Comparison of ENCODE assay signal across 28 cellular contexts in genomic region chr6:168458101-168458500, GRCh38. TPM values are rescaled to one million over a fixed set of nuclear protein-coding genes. Genes with fewer than 3 reads are reported as not detected.
"Had no signal": no experiment of that assay in that cellular context is flagged by ENCODE, and none has a peak within 500 bp of the region (broad histone marks: within the 10 kb centered on the region; RNA-seq: fewer than 3 reads in every experiment).

No MANE protein-coding gene starts in this region.

- H3K4me3 Mint-ChIP-seq: dendritic cell treated with granulocyte-macrophage colony-stimulating factor and Interleukin-4, amounts not matched to agents 40 ng/mL and 50 ng/mL, for 4 days; effector memory CD8-positive, alpha-beta T cell; endodermal cell; mesothelial cell of epicardium had no signal

- DNase-seq: colonic mucosa; cortex of kidney; effector CD8-positive, alpha-beta T cell; effector memory CD8-positive, alpha-beta T cell; endodermal cell; erythroblast; esophagus squamous epithelium; foreskin fibroblast; foreskin melanocyte; gastrocnemius medialis; glutamatergic neuron; head of caudate nucleus; heart right ventricle; hippocampal formation; left cardiac atrium; left lung; left ventricle myocardium superior; lower lobe of right lung; mesenchymal stem cell; mucosa of descending colon had no signal

- H3K4me3 ChIP-seq: colonic mucosa, gastrocnemius medialis, heart right ventricle, left lung, lower lobe of right lung, mucosa of descending colon had no signal

- ATAC-seq: effector memory CD8-positive, alpha-beta T cell; gastrocnemius medialis; heart right ventricle; left cardiac atrium; left lung; left ventricle myocardium superior; lower lobe of right lung; mucosa of descending colon had no signal

- H3K27ac ChIP-seq: colonic mucosa, epithelial cell of prostate, esophagus squamous epithelium, gastrocnemius medialis, heart right ventricle, left lung, lower lobe of right lung had no signal

- H3K27me3 Mint-ChIP-seq: dendritic cell treated with granulocyte-macrophage colony-stimulating factor and Interleukin-4, amounts not matched to agents 40 ng/mL and 50 ng/mL, for 4 days had no signal

- H3K36me3 Mint-ChIP-seq: mesothelial cell of epicardium had no signal

- H3K4me1 ChIP-seq: colonic mucosa, left lung, lower lobe of right lung had no signal

- H3K36me3 ChIP-seq: colonic mucosa, esophagus squamous epithelium, gastrocnemius medialis, heart right ventricle, left lung, lower lobe of right lung had no signal

- H3K9me3 Mint-ChIP-seq: dendritic cell treated with granulocyte-macrophage colony-stimulating factor and Interleukin-4, amounts not matched to agents 40 ng/mL and 50 ng/mL, for 4 days; effector memory CD8-positive, alpha-beta T cell; endodermal cell had no signal

- H3K27me3 ChIP-seq: colonic mucosa had no signal

- H3K9me3 ChIP-seq: colonic mucosa, esophagus squamous epithelium, gastrocnemius medialis, heart right ventricle, left lung, lower lobe of right lung, mucosa of descending colon had no signal

RNA-seq across cellular contexts. Expression of gene SMOC2, which starts 17.1 kb away (rescaled TPM):
- total RNA-seq: dermis microvascular lymphatic vessel endothelial cell, glomerular endothelial cell, kidney epithelial cell, lung microvascular endothelial cell, myocyte had no signal
